Comparison of ENCODE assay signal across 8 cellular contexts in the genomic region with DNA sequence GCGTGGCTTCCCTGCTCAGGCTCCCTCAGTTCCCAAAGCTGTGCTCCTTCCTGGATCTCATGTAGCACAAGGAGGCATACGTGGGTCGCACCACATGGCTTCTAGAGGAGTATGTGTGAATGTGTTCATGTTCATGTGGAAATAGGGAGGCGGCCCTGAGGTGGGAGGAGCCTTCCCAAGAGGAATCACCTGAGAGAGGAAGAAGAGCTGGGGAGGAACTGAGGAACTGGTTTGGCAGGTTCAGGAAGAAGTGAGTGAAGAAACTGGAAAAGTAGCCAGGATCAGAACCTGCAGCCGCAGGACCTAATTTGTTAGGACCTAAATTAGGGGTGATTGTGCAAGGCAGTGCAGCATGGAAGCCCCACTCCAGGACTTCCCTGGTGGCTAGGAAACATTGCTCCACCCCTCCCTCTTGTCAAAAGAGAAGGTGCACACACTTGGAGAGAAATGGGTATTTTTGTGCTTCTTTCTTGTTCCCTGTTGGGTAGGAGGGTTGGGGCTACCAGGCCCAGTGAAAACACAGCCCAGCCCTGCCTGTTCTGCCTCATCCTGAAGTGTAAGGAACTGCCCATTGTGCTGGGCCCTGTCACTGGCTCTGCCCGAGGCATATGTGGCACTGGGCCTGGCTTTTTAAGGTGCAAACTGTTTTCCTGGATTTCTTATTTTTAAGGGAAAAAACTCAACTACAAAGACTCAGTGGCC. TPM values are rescaled to one million over a fixed set of nuclear protein-coding genes. Genes with fewer than 3 reads are reported as not detected.
A peak's percentile ranks its signal among the peaks of the same experiment; 100 is the strongest.
DNase-seq lines count a peak whose midpoint lies in the region; ATAC-seq, FAIRE-seq and TF ChIP-seq lines count a peak whose summit lies in the region.

No MANE protein-coding gene starts in this region.

- H3K79me2 ChIP-seq in HCT116 (ENCODE audit: insufficient read depth, low read length) = peaks cover 67% of the 10 kb centered on the region

- H3K4me1 ChIP-seq in HCT116 (ENCODE audit: control insufficient read depth in 1 of 2, insufficient read depth in 2 of 2, low read length in 2 of 2) (peaks cover 35 to 52% of the 10 kb centered on the region in 2 experiments), adrenal gland (replicated peaks in 1 of 2) (peaks cover 5 to 27% of the 10 kb centered on the region in 2 donors), kidney (ENCODE audit: control insufficient read depth in 1 of 2, insufficient read depth in 1 of 2, low read depth in 1 of 2, low read length in 2 of 2) (peaks cover 4 to 12% of the 10 kb centered on the region in 2 donors)

- peak; percentile 85 for ATAC-seq in HCT116
- no peak for ATAC-seq in stimulated activated naive B cell treated with anti-CD40 and anti-IgM and Interleukin-4, amounts not matched to agents 10 μg/mL and 1 μg/mL and 100 μg/mL, for 72 hours (replicated peaks)
- ATAC-seq in GM18511 (IDR thresholded peaks at IDR 0.05; ENCODE audit: unreplicated experiment) = no peak

- DNase-seq in HCT116 (ENCODE audit: low read depth, low spot score) (peak; percentile 55), adrenal gland (no peak), kidney (no peak), NCI-H524 treated with DMSO at 0.1 percent for 48 hours (lab: John Stamatoyannopoulos, UW) (no peak), NOMO-1 (lab: John Stamatoyannopoulos, UW; ENCODE audit: unreplicated experiment in 2 of 2) (no peak), NCI-H128 (lab: John Stamatoyannopoulos, UW; ENCODE audit: unreplicated experiment) (no peak)
- DNase-seq in stimulated activated naive B cell treated with anti-CD40 and anti-IgM and Interleukin-4, amounts not matched to agents 10 μg/mL and 1 μg/mL and 100 μg/mL, for 72 hours = no peak

- no TSS peak for BruUV-seq in HCT116 (replicated peaks; lab: Mats Ljungman, UMichigan)

- no peaks in the 10 kb centered on the region for H3K36me3 ChIP-seq in HCT116 (ENCODE audit: control insufficient read depth in 1 of 2, insufficient read depth in 2 of 2, low read length in 2 of 2)
- no peaks in the 10 kb centered on the region for H3K36me3 ChIP-seq in adrenal gland (replicated peaks in 1 of 2)
- no peaks in the 10 kb centered on the region for H3K36me3 ChIP-seq in kidney (ENCODE audit: control insufficient read depth in 1 of 2, insufficient read depth in 2 of 2, low read length in 2 of 2)

- H3K27me3 ChIP-seq in HCT116 (ENCODE audit: insufficient read depth, low read length) = no peaks in the 10 kb centered on the region
- no peaks in the 10 kb centered on the region for H3K27me3 ChIP-seq in adrenal gland

- RAD21 ChIA-PET in HCT116 (lab: Charles Lee; ENCODE audit: low non-redundant PET in 1 of 2, low total read pairs in 2 of 2, uncharacterized antibody in 2 of 2, unreplicated experiment in 2 of 2) = no interaction called here

- H3K4me3 ChIP-seq in HCT116 (replicated peaks in 1 of 2; ENCODE audit: low read depth in 1 of 2, low read length in 2 of 2) (peak overlapping the region in 1 of 2 experiments; percentile 18; a peak in 2 of 4 replicates), adrenal gland (no peak overlapping the region), kidney (ENCODE audit: low read length in 2 of 2) (no peak overlapping the region)

- peak overlapping the region; percentile 94 for H3K27ac Mint-ChIP-seq in stimulated activated naive B cell treated with anti-CD40 and anti-IgM and Interleukin-4, amounts not matched to agents 10 μg/mL and 1 μg/mL and 100 μg/mL, for 72 hours

- TF ChIP-seq POLR2A in HCT116 (IDR thresholded peaks at IDR 0.05; ENCODE audit: borderline replicate concordance, extremely low read depth, insufficient read depth, insufficient read length) (no peak), adrenal gland (IDR thresholded peaks at IDR 0.05) (no peak)

- peak overlapping the region in 1 of 2 donors; percentile 49 for H3K4me3 Mint-ChIP-seq in stimulated activated naive B cell treated with anti-CD40 and anti-IgM and Interleukin-4, amounts not matched to agents 10 μg/mL and 1 μg/mL and 100 μg/mL, for 72 hours

- peaks cover 55 to 67% of the 10 kb centered on the region in 2 donors for H3K4me1 Mint-ChIP-seq in stimulated activated naive B cell treated with anti-CD40 and anti-IgM and Interleukin-4, amounts not matched to agents 10 μg/mL and 1 μg/mL and 100 μg/mL, for 72 hours

- no peak overlapping the region for H2AFZ ChIP-seq in HCT116 (ENCODE audit: low read depth, low read length, poor library complexity, severe bottlenecking)

- no peaks in the 10 kb centered on the region for H3K27me3 Mint-ChIP-seq in stimulated activated naive B cell treated with anti-CD40 and anti-IgM and Interleukin-4, amounts not matched to agents 10 μg/mL and 1 μg/mL and 100 μg/mL, for 72 hours

- POLR2A ChIA-PET in HCT116 (lab: Charles Lee) = no interaction called here

- H3K27ac ChIP-seq in HCT116 (ENCODE audit: low read depth, low read length) = peak overlapping the region; percentile 50
- peak overlapping the region in 3 of 5 donors; percentile 13 to 69 (median 69) for H3K27ac ChIP-seq in adrenal gland
- peak overlapping the region; percentile 30 to 33 for H3K27ac ChIP-seq in kidney (ENCODE audit: low read depth in 2 of 2, low read length in 2 of 2)

- TF ChIP-seq RAD21 in HCT116 (IDR thresholded peaks at IDR 0.05; ENCODE audit: low read depth) = no peak

- H3K4me2 ChIP-seq in HCT116 (ENCODE audit: low read length) = peak overlapping the region; percentile 62

- no peaks in the 10 kb centered on the region for H4K20me1 ChIP-seq in HCT116 (ENCODE audit: insufficient read depth)

- 90 to 93% (median 92%) methylated on average over 6 of the region's 6 CpGs for WGBS in adrenal gland, 4 donors

- CTCF ChIA-PET in HCT116 (lab: Charles Lee) = no interaction called here

- intact Hi-C loops in HCT116 (cut with micrococcal nuclease) (no loop called here), adrenal gland (cut with DNase I) (no loop called here), kidney (cut with DNase I) (no loop called here)

- peaks cover 0 to 6% of the 10 kb centered on the region in 2 donors for H3K9me3 Mint-ChIP-seq in stimulated activated naive B cell treated with anti-CD40 and anti-IgM and Interleukin-4, amounts not matched to agents 10 μg/mL and 1 μg/mL and 100 μg/mL, for 72 hours

- H3K9me2 ChIP-seq in HCT116 (ENCODE audit: insufficient read depth) = no peaks in the 10 kb centered on the region

- H3K36me3 Mint-ChIP-seq in stimulated activated naive B cell treated with anti-CD40 and anti-IgM and Interleukin-4, amounts not matched to agents 10 μg/mL and 1 μg/mL and 100 μg/mL, for 72 hours = peaks cover 37 to 62% of the 10 kb centered on the region in 2 donors

- H3K9me3 ChIP-seq in HCT116 (ENCODE audit: control insufficient read depth in 1 of 2, insufficient read depth in 1 of 2, low read depth in 1 of 2, low read length in 2 of 2) = no peaks in the 10 kb centered on the region
- H3K9me3 ChIP-seq in adrenal gland (replicated peaks in 1 of 3) = no peaks in the 10 kb centered on the region
- H3K9me3 ChIP-seq in kidney (ENCODE audit: control insufficient read depth in 1 of 2, low read length in 2 of 2) = no peaks in the 10 kb centered on the region

- H3K9ac ChIP-seq in HCT116 (ENCODE audit: low read length) (peak overlapping the region; percentile 29), kidney (ENCODE audit: low read length in 2 of 2) (no peak overlapping the region)

- FAIRE-seq in kidney (lab: Jason Lieb, UNC) = no peak

- no peak for TF ChIP-seq CTCF in HCT116 (IDR thresholded peaks at IDR 0.05 in 2 of 3, conservative IDR thresholded peaks at IDR 0.05 in 1 of 3; ENCODE audit: borderline replicate concordance in 1 of 3, insufficient read depth in 1 of 3, low read depth in 2 of 3, low read length in 2 of 3)
- no peak for TF ChIP-seq CTCF in adrenal gland (IDR thresholded peaks at IDR 0.05)
- TF ChIP-seq CTCF in kidney (IDR thresholded peaks at IDR 0.05; ENCODE audit: borderline replicate concordance, extremely low read depth, insufficient read depth) = no peak

TF ChIP-seq in HCT116, 20 proteins besides CTCF, POLR2A, EP300 and RAD21:
- TF ChIP-seq ZFX (IDR thresholded peaks at IDR 0.05) (no peak), MAX (IDR thresholded peaks at IDR 0.05) (peak; percentile 84), CBX3 (IDR thresholded peaks at IDR 0.05; ENCODE audit: low read depth) (peak; percentile 87), POLR2AphosphoS5 (IDR thresholded peaks at IDR 0.05; ENCODE audit: low read depth, low read length) (peak; percentile 24; the same call in 1 of the 2 replicates), YY1 (IDR thresholded peaks at IDR 0.05; ENCODE audit: extremely low read depth, insufficient replicate concordance, low read depth, low read length) (peak; percentile 18), ZNF274 (IDR thresholded peaks at IDR 0.05; ENCODE audit: low read depth, low read length) (no peak), EZH2 (IDR thresholded peaks at IDR 0.05) (no peak), SP1 (IDR thresholded peaks at IDR 0.05; ENCODE audit: low read depth) (peak; percentile 87)
TF ChIP-seq in HCT116: peak in this region for 5.

RNA-seq across cellular contexts. Expression of gene SYNJ2, which starts 20.7 kb away (rescaled TPM):
- total RNA-seq in HCT116 (2021; ENCODE audit: unreplicated experiment) (23.9 TPM), adrenal gland (10 to 100 TPM; 10.1 to 20.5 (median 16.1) TPM), kidney (15.8 TPM)
- 11.6 and 12.6 TPM in 2 replicates for polyA plus RNA-seq in HCT116 (2012)
- polyA plus RNA-seq in adrenal gland (1 to 10 TPM; 5.9 to 6.8 (median 6.6) TPM), kidney (ENCODE audit: insufficient read depth, low read depth, low replicate concordance) (1.7 TPM)
